Comparison of ENCODE assay signal across 9 cellular contexts in the genomic region with DNA sequence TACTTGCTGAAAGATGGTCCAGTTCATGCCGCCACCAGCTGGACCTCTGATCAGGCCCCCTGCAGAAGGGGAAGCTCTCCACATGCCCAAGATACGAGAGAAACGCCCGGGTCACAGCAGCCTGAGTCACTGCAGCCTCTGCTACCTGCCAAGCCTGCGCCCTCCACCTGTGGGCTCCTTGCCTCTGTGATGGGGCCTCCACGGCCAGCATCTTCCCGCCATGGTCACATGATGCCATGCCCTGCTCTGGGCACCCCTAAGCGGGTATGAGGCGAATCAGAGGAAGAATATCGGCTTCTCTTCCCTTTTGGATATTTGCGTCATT. TPM values are rescaled to one million over a fixed set of nuclear protein-coding genes. Genes with fewer than 3 reads are reported as not detected.
"Had no signal": no experiment of that assay in that cellular context is flagged by ENCODE, and none has a peak within 500 bp of the region (broad histone marks: within the 10 kb centered on the region; RNA-seq: fewer than 3 reads in every experiment).

No MANE protein-coding gene starts in this region.

- ATAC-seq: HCT116 had no signal

- H3K27ac Mint-ChIP-seq: H9, HFFc6, IgD-negative memory B cell had no signal

- H3K9ac ChIP-seq: GM23248 had no signal

- H3K4me3 Mint-ChIP-seq: H9, HFFc6, IgD-negative memory B cell had no signal

- DNase-seq: GM23248, GOT3, H9, HFFc6, KBM-7 had no signal

- H3K27ac ChIP-seq: GM23248, HL-60 had no signal

- H3K4me3 ChIP-seq: GM23248 had no signal

- H3K36me3 Mint-ChIP-seq: IgD-negative memory B cell had no signal

- H3K9me3 Mint-ChIP-seq: H9, HFFc6, IgD-negative memory B cell had no signal

- FAIRE-seq: HepG2 had no signal

RNA-seq across cellular contexts. Expression of a gene that starts 13.7 kb away (rescaled TPM):
- total RNA-seq: GM23248, HFFc6 had no signal
